8 cellular contexts compared by ENCODE assay signal in genomic region chr12:77152623-77153193, GRCh38.
DNase-seq lines count a peak whose midpoint lies in the region; ATAC-seq, FAIRE-seq and TF ChIP-seq lines count a peak whose summit lies in the region.

No MANE protein-coding gene starts in this region.

- no peaks in the 10 kb centered on the region for H3K79me2 ChIP-seq in DND-41 (ENCODE audit: insufficient read depth, low read length)

- no peaks in the 10 kb centered on the region for H4K20me1 ChIP-seq in DND-41 (ENCODE audit: insufficient read depth, low read length)

- no peak for FAIRE-seq in frontal cortex (lab: Jason Lieb, UNC)

- DNase-seq in DND-41 (no peak), LNCaP clone FGC (ENCODE audit: low read depth) (no peak), dedifferentiated amniotic fluid mesenchymal stem cell (ENCODE audit: extremely low spot score) (peak; percentile 72), uterus (no peak), frontal cortex (ENCODE audit: low spot score in 2 of 2) (no peak)
- no peak for DNase-seq in CD4-positive, alpha-beta T cell

- no peak overlapping the region for H3K4me3 Mint-ChIP-seq in nephron
- no peak overlapping the region for H3K4me3 Mint-ChIP-seq in CD4-positive, alpha-beta T cell

- H3K36me3 Mint-ChIP-seq in nephron (ENCODE audit: low read depth) = no peaks in the 10 kb centered on the region
- H3K36me3 Mint-ChIP-seq in CD4-positive, alpha-beta T cell (ENCODE audit: low read depth) = no peaks in the 10 kb centered on the region

- H3K4me1 Mint-ChIP-seq in nephron = peaks cover 7% of the 10 kb centered on the region
- no peaks in the 10 kb centered on the region for H3K4me1 Mint-ChIP-seq in CD4-positive, alpha-beta T cell (ENCODE audit: low read depth)

- TF ChIP-seq POLR2A in uterus (IDR thresholded peaks at IDR 0.05) = no peak

- H3K9me3 Mint-ChIP-seq in nephron = no peaks in the 10 kb centered on the region
- peaks cover under 1% of the 10 kb centered on the region for H3K9me3 Mint-ChIP-seq in CD4-positive, alpha-beta T cell

- TF ChIP-seq CTCF in DND-41 (IDR thresholded peaks at IDR 0.05; ENCODE audit: borderline replicate concordance, extremely low read depth, low read length, poor library complexity, severe bottlenecking) = peak; percentile 39
- TF ChIP-seq CTCF in LNCaP clone FGC (IDR thresholded peaks at IDR 0.05; ENCODE audit: control insufficient read depth, extremely low read depth, insufficient read depth) = peak; percentile 67
- TF ChIP-seq CTCF in nephron (IDR thresholded peaks at IDR 0.05; ENCODE audit: unreplicated experiment in 3 of 3) = peak; percentile 63 to 77 (median 70)
- peak in 2 of 4 experiments; percentile 40 to 49 for TF ChIP-seq CTCF in uterus (IDR thresholded peaks at IDR 0.05)
- TF ChIP-seq CTCF in CD4-positive, alpha-beta T cell (IDR thresholded peaks at IDR 0.05) = no peak

- no peak overlapping the region for H2AFZ ChIP-seq in DND-41 (ENCODE audit: low read depth, low read length)

- H3K9ac ChIP-seq in DND-41 (ENCODE audit: low read depth, low read length) = no peak overlapping the region

- POLR2A ChIA-PET in CD4-positive, alpha-beta T cell (lab: Charles Lee) = no interaction called here

- intact Hi-C loops in uterus (cut with DNase I; ENCODE audit: low total_unique reads) = no loop called here
- intact Hi-C loops in CD4-positive, alpha-beta T cell (cut with DNase I, micrococcal nuclease) = no loop called here

- no peaks in the 10 kb centered on the region for H3K36me3 ChIP-seq in DND-41 (ENCODE audit: insufficient read depth, low read length)
- no peaks in the 10 kb centered on the region for H3K36me3 ChIP-seq in uterus

- peak overlapping the region; percentile 47 to 60 (median 53) for H3K27ac Mint-ChIP-seq in nephron
- no peak overlapping the region for H3K27ac Mint-ChIP-seq in CD4-positive, alpha-beta T cell

- H3K4me1 ChIP-seq in DND-41 (ENCODE audit: insufficient read depth, low read length) = no peaks in the 10 kb centered on the region
- no peaks in the 10 kb centered on the region for H3K4me1 ChIP-seq in uterus

- ATAC-seq in DND-41 (ENCODE audit: insufficient read depth, low read depth) = no peak
- ATAC-seq in GM21737 (IDR thresholded peaks at IDR 0.05; ENCODE audit: unreplicated experiment) = no peak
- no peak for ATAC-seq in CD4-positive, alpha-beta T cell (ENCODE audit: poor library complexity)

- no peaks in the 10 kb centered on the region for H3K9me3 ChIP-seq in DND-41 (ENCODE audit: insufficient read depth, low read length, severe bottlenecking)
- H3K9me3 ChIP-seq in uterus = no peaks in the 10 kb centered on the region
- H3K9me3 ChIP-seq in CD4-positive, alpha-beta T cell (ENCODE audit: control insufficient read depth, low read length) = no peaks in the 10 kb centered on the region

- H3K27me3 ChIP-seq in DND-41 (ENCODE audit: insufficient read depth, low read length, poor library complexity) (peaks cover 2% of the 10 kb centered on the region), uterus (no peaks in the 10 kb centered on the region)
- H3K27me3 ChIP-seq in CD4-positive, alpha-beta T cell (ENCODE audit: control insufficient read depth, insufficient read depth, low read length) = no peaks in the 10 kb centered on the region

- CTCF ChIA-PET in CD4-positive, alpha-beta T cell (lab: Charles Lee) = no interaction called here

- H3K4me2 ChIP-seq in DND-41 (ENCODE audit: insufficient read depth, low read length) = no peak overlapping the region

- peaks cover under 1% of the 10 kb centered on the region for H3K27me3 Mint-ChIP-seq in nephron (ENCODE audit: low read depth)
- H3K27me3 Mint-ChIP-seq in CD4-positive, alpha-beta T cell = no peaks in the 10 kb centered on the region

- no peak overlapping the region for H3K27ac ChIP-seq in DND-41 (ENCODE audit: low read length)
- no peak overlapping the region for H3K27ac ChIP-seq in uterus
- H3K27ac ChIP-seq in CD4-positive, alpha-beta T cell (ENCODE audit: low read depth, low read length) = no peak overlapping the region

- no peak overlapping the region for H3K4me3 ChIP-seq in DND-41 (ENCODE audit: low read depth in 1 of 2, low read length in 2 of 2)
- no peak overlapping the region for H3K4me3 ChIP-seq in LNCaP clone FGC (ENCODE audit: low read depth, low read length)
- no peak overlapping the region for H3K4me3 ChIP-seq in uterus
